ENCODE assay signal across 8 cellular contexts in the genomic region with DNA sequence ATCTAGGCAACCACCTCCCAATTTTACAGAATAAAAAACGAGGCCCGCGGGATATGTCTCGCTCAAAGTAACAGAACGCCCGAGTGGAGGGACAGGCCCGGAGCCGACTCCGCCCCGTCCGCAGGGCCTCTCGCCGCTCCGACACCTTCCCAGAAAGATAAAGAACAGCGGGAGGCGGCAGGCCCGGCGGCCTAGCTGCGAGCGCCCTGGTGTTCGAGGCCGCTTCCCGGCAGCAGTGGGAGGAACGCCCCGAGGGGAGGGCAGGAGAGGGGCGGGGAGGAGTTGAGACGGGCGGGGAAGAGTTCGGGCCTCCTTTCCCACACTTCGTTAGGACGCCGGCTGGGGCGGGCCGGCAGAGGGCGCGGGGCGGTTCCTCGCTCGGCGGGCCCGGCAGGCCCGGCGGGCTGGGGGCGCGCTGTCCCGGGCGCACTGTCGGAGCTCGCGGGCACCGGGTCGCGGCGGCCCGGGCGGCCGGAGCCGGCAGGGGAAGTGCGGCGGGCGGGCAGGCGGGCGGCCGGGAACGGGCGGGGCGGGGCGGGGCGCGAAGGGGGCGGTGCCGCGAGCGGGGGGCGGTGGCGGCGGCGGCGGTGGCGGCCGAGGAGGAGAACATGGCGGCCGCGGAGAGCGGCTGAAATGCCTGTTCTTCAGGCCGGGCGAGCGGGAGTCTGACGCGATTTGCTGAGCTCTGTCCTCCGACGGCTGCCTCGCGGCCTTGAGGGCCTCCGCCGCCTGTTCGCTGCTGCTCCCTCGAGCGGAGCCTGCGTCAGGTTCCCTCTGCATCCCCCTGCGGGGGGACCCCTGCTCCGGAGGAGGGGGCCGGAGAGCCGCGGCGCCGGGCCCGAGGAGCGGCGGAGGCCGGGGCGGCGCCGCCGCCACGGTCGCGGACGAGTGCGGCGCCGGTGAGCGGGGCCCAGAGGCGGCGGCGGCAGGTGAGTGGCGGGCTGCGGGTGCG. TPM values are rescaled to one million over a fixed set of nuclear protein-coding genes. Genes with fewer than 3 reads are reported as not detected.
DNase-seq lines count a peak whose midpoint lies in the region; TF ChIP-seq lines count a peak whose summit lies in the region.

A gene (plus strand): TSS at position 581 of the 952 bp plus-strand sequence. CDS start 167,424 bp downstream, outside the sequence.

- no peaks in the 10 kb centered on the region for H3K9me3 Mint-ChIP-seq in activated naive CD4-positive, alpha-beta T cell treated with anti-CD3 and anti-CD28 coated beads for 36 hours

- peak within 1 kb of the TSS; percentile 89 for H3K27ac ChIP-seq in HEK293 (ENCODE audit: extremely low read depth, low read depth, low read length)
- peak within 1 kb of the TSS; percentile 94 for H3K27ac ChIP-seq in suprapubic skin

- intact Hi-C loops in activated naive CD4-positive, alpha-beta T cell treated with anti-CD3 and anti-CD28 coated beads for 36 hours (cut with micrococcal nuclease) = loop anchor here (1.0 to 10.0 kb wide), 9 partner anchors 31 to 566 kb away; a partner anchor contains a TSS

- CTCF ChIA-PET in HEK293 (lab: Yijun Ruan, JAX) = no interaction called here
- CTCF ChIA-PET in activated naive CD4-positive, alpha-beta T cell treated with anti-CD3 and anti-CD28 coated beads for 36 hours (lab: Charles Lee) = interaction anchor here (0.6 to 1.9 kb wide), 5 partner anchors 16 to 337 kb away, joined by 3 to 5 read pairs (median 4); a partner anchor contains a TSS

- TF ChIP-seq CTCF in HEK293 (tag by site-specific recombination; IDR thresholded peaks at IDR 0.05) (0 out of 2 replicates have a peak, but pooled peaks have one; percentile 27), suprapubic skin (IDR thresholded peaks at IDR 0.05) (peak in 1 of 2 donors; percentile 21)

- TF ChIP-seq EP300 in suprapubic skin (IDR thresholded peaks at IDR 0.05) = no peak

- H3K4me3 ChIP-seq in HEK293 (ENCODE audit: low read depth, low read length) (peak within 1 kb of the TSS; percentile 92), suprapubic skin (peak within 1 kb of the TSS; percentile 97)

- H3K36me3 ChIP-seq in HEK293 (ENCODE audit: control insufficient read depth in 2 of 2, insufficient read depth in 1 of 2, low read length in 2 of 2) (no peaks in the 10 kb centered on the region), suprapubic skin (no peaks in the 10 kb centered on the region)

- 0% methylated on average over 6 of the region's 129 CpGs for WGBS in suprapubic skin

- DNase-seq in GM04503 (ENCODE audit: low read depth) = peak; percentile 54
- DNase-seq in MV-4-11 (lab: John Stamatoyannopoulos, UW) = peak; percentile 80
- DNase-seq in SK-N-DZ (ENCODE audit: low spot score) = peak; percentile 67
- peak; percentile 95 for DNase-seq in activated naive CD4-positive, alpha-beta T cell treated with anti-CD3 and anti-CD28 coated beads for 36 hours
- peak; percentile 89 for DNase-seq in germinal center (ENCODE audit: low spot score)
- DNase-seq in occipital lobe (lab: John Stamatoyannopoulos, UW) = peak; percentile 85
- peak; percentile 92 to 94 for DNase-seq in suprapubic skin (ENCODE audit: low spot score in 2 of 2)

- no peaks in the 10 kb centered on the region for H3K27me3 Mint-ChIP-seq in activated naive CD4-positive, alpha-beta T cell treated with anti-CD3 and anti-CD28 coated beads for 36 hours (ENCODE audit: low read depth)

- H3K4me1 ChIP-seq in HEK293 (ENCODE audit: control insufficient read depth, insufficient read depth, low read length) (peaks cover 32% of the 10 kb centered on the region), suprapubic skin (peaks cover 42% of the 10 kb centered on the region)

- H3K4me3 Mint-ChIP-seq in activated naive CD4-positive, alpha-beta T cell treated with anti-CD3 and anti-CD28 coated beads for 36 hours = peak within 1 kb of the TSS; percentile 89

- POLR2A ChIA-PET in HEK293 (lab: Yijun Ruan, JAX) = interaction anchor here (0.6 to 2.0 kb wide), 3 partner anchors 9 to 302 kb away, joined by 3 to 7 read pairs (median 5); a partner anchor contains a TSS

- H3K4me1 Mint-ChIP-seq in activated naive CD4-positive, alpha-beta T cell treated with anti-CD3 and anti-CD28 coated beads for 36 hours (ENCODE audit: low read depth) = peaks cover 47% of the 10 kb centered on the region

- H3K9me3 ChIP-seq in HEK293 (ENCODE audit: control insufficient read depth, insufficient read depth, low read depth, low read length) (no peaks in the 10 kb centered on the region), suprapubic skin (no peaks in the 10 kb centered on the region)

- no peaks in the 10 kb centered on the region for H3K27me3 ChIP-seq in suprapubic skin

- H3K36me3 Mint-ChIP-seq in activated naive CD4-positive, alpha-beta T cell treated with anti-CD3 and anti-CD28 coated beads for 36 hours (ENCODE audit: low read depth) = no peaks in the 10 kb centered on the region

- peak within 1 kb of the TSS; percentile 95 for H3K27ac Mint-ChIP-seq in activated naive CD4-positive, alpha-beta T cell treated with anti-CD3 and anti-CD28 coated beads for 36 hours

- TF ChIP-seq POLR2A in suprapubic skin (IDR thresholded peaks at IDR 0.05) = peak in 1 of 2 donors; percentile 43

TF ChIP-seq in HEK293, 187 proteins besides CTCF, POLR2A, EP300 and RAD21 (continues in another document):
- TF ChIP-seq GLI2 (tag by site-specific recombination; IDR thresholded peaks at IDR 0.05; ENCODE audit: borderline replicate concordance, low read depth) = no peak
- no peak for TF ChIP-seq ZNF248 (tag by site-specific recombination; IDR thresholded peaks at IDR 0.05)
- TF ChIP-seq, protein P1, sequence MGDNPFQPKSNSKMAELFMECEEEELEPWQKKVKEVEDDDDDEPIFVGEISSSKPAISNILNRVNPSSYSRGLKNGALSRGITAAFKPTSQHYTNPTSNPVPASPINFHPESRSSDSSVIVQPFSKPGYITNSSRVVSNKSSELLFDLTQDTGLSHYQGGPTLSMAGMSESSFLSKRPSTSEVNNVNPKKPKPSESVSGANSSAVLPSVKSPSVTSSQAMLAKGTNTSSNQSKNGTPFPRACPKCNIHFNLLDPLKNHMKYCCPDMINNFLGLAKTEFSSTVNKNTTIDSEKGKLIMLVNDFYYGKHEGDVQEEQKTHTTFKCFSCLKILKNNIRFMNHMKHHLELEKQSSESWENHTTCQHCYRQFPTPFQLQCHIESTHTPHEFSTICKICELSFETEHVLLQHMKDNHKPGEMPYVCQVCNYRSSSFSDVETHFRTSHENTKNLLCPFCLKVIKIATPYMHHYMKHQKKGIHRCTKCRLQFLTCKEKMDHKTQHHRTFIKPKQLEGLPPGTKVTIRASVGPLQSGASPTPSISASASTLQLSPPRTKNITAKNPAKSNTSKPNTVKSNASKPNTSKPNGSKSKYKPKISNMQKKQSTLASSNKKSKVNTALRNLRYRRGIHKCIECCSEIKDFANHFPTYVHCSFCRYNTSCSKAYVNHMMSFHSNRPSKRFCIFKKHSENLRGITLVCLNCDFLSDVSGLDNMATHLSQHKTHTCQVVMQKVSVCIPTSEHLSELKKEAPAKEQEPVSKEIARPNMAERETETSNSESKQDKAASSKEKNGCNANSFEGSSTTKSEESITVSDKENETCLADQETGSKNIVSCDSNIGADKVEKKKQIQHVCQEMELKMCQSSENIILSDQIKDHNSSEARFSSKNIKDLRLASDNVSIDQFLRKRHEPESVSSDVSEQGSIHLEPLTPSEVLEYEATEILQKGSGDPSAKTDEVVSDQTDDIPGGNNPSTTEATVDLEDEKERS (tag by site-specific recombination; IDR thresholded peaks at IDR 0.05) = no peak
- no peak for TF ChIP-seq GFI1B (tag by site-specific recombination; IDR thresholded peaks at IDR 0.05)
- TF ChIP-seq, protein P2, sequence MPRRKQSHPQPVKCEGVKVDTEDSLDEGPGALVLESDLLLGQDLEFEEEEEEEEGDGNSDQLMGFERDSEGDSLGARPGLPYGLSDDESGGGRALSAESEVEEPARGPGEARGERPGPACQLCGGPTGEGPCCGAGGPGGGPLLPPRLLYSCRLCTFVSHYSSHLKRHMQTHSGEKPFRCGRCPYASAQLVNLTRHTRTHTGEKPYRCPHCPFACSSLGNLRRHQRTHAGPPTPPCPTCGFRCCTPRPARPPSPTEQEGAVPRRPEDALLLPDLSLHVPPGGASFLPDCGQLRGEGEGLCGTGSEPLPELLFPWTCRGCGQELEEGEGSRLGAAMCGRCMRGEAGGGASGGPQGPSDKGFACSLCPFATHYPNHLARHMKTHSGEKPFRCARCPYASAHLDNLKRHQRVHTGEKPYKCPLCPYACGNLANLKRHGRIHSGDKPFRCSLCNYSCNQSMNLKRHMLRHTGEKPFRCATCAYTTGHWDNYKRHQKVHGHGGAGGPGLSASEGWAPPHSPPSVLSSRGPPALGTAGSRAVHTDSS (tag by site-specific recombination; IDR thresholded peaks at IDR 0.05) = no peak
- TF ChIP-seq, protein P3, sequence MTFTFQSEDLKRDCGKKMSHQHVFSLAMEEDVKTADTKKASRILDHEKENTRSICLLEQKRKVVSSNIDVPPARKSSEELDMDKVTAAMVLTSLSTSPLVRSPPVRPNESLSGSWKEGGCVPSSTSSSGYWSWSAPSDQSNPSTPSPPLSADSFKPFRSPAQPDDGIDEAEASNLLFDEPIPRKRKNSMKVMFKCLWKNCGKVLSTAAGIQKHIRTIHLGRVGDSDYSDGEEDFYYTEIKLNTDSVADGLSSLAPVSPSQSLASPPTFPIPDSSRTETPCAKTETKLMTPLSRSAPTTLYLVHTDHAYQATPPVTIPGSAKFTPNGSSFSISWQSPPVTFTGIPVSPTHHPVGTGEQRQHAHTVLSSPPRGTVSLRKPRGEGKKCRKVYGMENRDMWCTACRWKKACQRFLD (tag by site-specific recombination; IDR thresholded peaks at IDR 0.05) = no peak
- TF ChIP-seq HOXD13 (CRISPR knock-in tag; IDR thresholded peaks at IDR 0.05; ENCODE audit: borderline replicate concordance) = no peak
- no peak for TF ChIP-seq ZNF2 (tag by site-specific recombination; IDR thresholded peaks at IDR 0.05)
- no peak for TF ChIP-seq ZNF274 (IDR thresholded peaks at IDR 0.05; ENCODE audit: low read length)
- TF ChIP-seq ZNF274 (tag by site-specific recombination; IDR thresholded peaks at IDR 0.05; ENCODE audit: borderline replicate concordance) = no peak

RNA-seq across cellular contexts. Expression of the gene that starts here (rescaled TPM):
- 3.2 and 3.5 TPM in 2 replicates for polyA plus RNA-seq in SK-N-DZ (2014; cell fraction: cytosol; rRNA removed)
- 2.8 and 6.8 TPM in 2 replicates for polyA plus RNA-seq in SK-N-DZ (2014; cell fraction: nucleus; rRNA removed)
- 10 to 100 TPM; 14.0 to 15.4 TPM for total RNA-seq in activated naive CD4-positive, alpha-beta T cell treated with anti-CD3 and anti-CD28 coated beads for 36 hours
- 148 TPM for total RNA-seq in occipital lobe
- total RNA-seq in suprapubic skin = 10 to 100 TPM; 40.5 to 66.1 (median 47.2) TPM

Comparison
In these comparisons a context has a peak if more than half of its experiments do, and no peak if none do; other contexts are left out.
1. Peak in every context shown above with its lines: DNase-seq, H3K4me3 ChIP-seq and H3K27ac ChIP-seq.